In genomic region chr5:141494761-141495455, GRCh38 we compare ENCODE assay signal across 1 cellular context.
TF ChIP-seq lines count a peak whose summit lies in the region.

No MANE protein-coding gene starts in this region.

TF ChIP-seq in IMR-90, 13 proteins besides CTCF, POLR2A, EP300 and RAD21:
- TF ChIP-seq MAZ (IDR thresholded peaks at IDR 0.05; ENCODE audit: borderline replicate concordance, low read depth, low read length) (no peak), FOS (IDR thresholded peaks at IDR 0.05; ENCODE audit: low read depth, low read length) (no peak), MXI1 (IDR thresholded peaks at IDR 0.05; ENCODE audit: borderline replicate concordance, low read depth, low read length) (no peak), RFX5 (IDR thresholded peaks at IDR 0.05; ENCODE audit: low read depth, low read length) (no peak), USF2 (IDR thresholded peaks at IDR 0.05; ENCODE audit: low read depth, low read length) (no peak), CEBPB (IDR thresholded peaks at IDR 0.05; ENCODE audit: low read depth, low read length) (no peak), BHLHE40 (IDR thresholded peaks at IDR 0.05; ENCODE audit: low read depth, low read length) (no peak), NFE2L2 (IDR thresholded peaks at IDR 0.05; ENCODE audit: low read depth, low read length) (no peak), SMC3 (IDR thresholded peaks at IDR 0.05; ENCODE audit: low read depth, low read length) (no peak), MAFK (IDR thresholded peaks at IDR 0.05; ENCODE audit: low read depth, low read length) (no peak), ELK1 (IDR thresholded peaks at IDR 0.05; ENCODE audit: borderline replicate concordance, low read depth, low read length) (no peak), CHD1 (IDR thresholded peaks at IDR 0.05; ENCODE audit: low read depth, low read length) (no peak)
